ENCODE assay signal across 30 cellular contexts in genomic region chr1:63988941-63989340, GRCh38.
"Had no signal": no experiment of that assay in that cellular context is flagged by ENCODE, and none has a peak within 500 bp of the region (broad histone marks: within the 10 kb centered on the region; RNA-seq: fewer than 3 reads in every experiment).

No MANE protein-coding gene starts in this region.

- DNase-seq: activated effector memory CD4-positive, alpha-beta T cell treated with anti-CD3 and anti-CD28 coated beads, Interleukin-2, amount 50 U/mL, for 16 hours; activated effector memory CD4-positive, alpha-beta T cell treated with Interleukin-2 at 50 U/mL for 16 hours; activated gamma-delta T cell; activated gamma-delta T cell treated with Interleukin-2 at 50 U/mL for 16 hours; activated naive CD4-positive, alpha-beta T cell; activated naive CD4-positive, alpha-beta T cell treated with anti-CD3 and anti-CD28 coated beads for 36 hours; activated naive CD4-positive, alpha-beta T cell treated with anti-CD3 and anti-CD28 coated beads, Interleukin-2, amount 10 ng/mL, durations not matched to agents 7 days and 5 days; activated naive CD4-positive, alpha-beta T cell treated with anti-CD3 and anti-CD28 coated beads, Interleukin-2, amount 50 U/mL, for 16 hours; activated naive CD4-positive, alpha-beta T cell treated with Interleukin-2 at 50 U/mL for 16 hours; activated naive CD8-positive, alpha-beta T cell treated with anti-CD3 and anti-CD28 coated beads for 36 hours; activated naive CD8-positive, alpha-beta T cell treated with anti-CD3 and anti-CD28 coated beads, Interleukin-2, amount 10 ng/mL, durations not matched to agents 7 days and 5 days; activated naive CD8-positive, alpha-beta T cell treated with anti-CD3 and anti-CD28 coated beads, Interleukin-2, amount 50 U/mL, for 24 hours; activated T-cell treated with anti-CD3 and anti-CD28 coated beads, Interleukin-2, amount 50 U/mL, for 1 hour; activated T-cell treated with anti-CD3 and anti-CD28 coated beads, Interleukin-2, amount 50 U/mL, for 24 hours; activated T-cell treated with anti-CD3 and anti-CD28 coated beads, Interleukin-2, amount 50 U/mL, for 4 hours; activated T-cell treated with anti-CD3 and anti-CD28 coated beads, Interleukin-2, amount 50 U/mL, for 48 hours; activated T-cell treated with anti-CD3 and anti-CD28 coated beads, Interleukin-2, amount 50 U/mL, for 72 hours; adrenal gland; amniotic stem cell; amygdala; anterior cingulate cortex; aorta; body of pancreas; brain microvascular endothelial cell; caudate nucleus; central memory CD4-positive, alpha-beta T cell; cerebellar nuclear complex had no signal

- H3K4me1 ChIP-seq: adrenal gland, breast epithelium had no signal

- H3K36me3 ChIP-seq: adrenal gland, ascending aorta, brain microvascular endothelial cell, breast epithelium, cardiac muscle cell had no signal

- H3K4me3 ChIP-seq: adrenal gland, ascending aorta, body of pancreas, breast epithelium, cardiac muscle cell had no signal

- H3K9me3 ChIP-seq: adrenal gland, ascending aorta, body of pancreas, breast epithelium had no signal

- H3K27me3 ChIP-seq: adrenal gland, ascending aorta, body of pancreas, brain microvascular endothelial cell, breast epithelium, cardiac muscle cell had no signal

- H3K27ac ChIP-seq: adrenal gland, body of pancreas, brain microvascular endothelial cell, breast epithelium, cardiac muscle cell had no signal
